Comparison of ENCODE assay signal across 17 cellular contexts in genomic region chr2:17272649-17273048, GRCh38.
DNase-seq lines count a peak whose midpoint lies in the region; ATAC-seq and TF ChIP-seq lines count a peak whose summit lies in the region.
"Had no signal": no experiment of that assay in that cellular context is flagged by ENCODE, and none has a peak within 500 bp of the region (broad histone marks: within the 10 kb centered on the region; RNA-seq: fewer than 3 reads in every experiment).

No MANE protein-coding gene starts in this region.

- H3K36me3 ChIP-seq in CD8-positive, alpha-beta T cell (ENCODE audit: insufficient read depth, low read length) = no peaks in the 10 kb centered on the region
- H3K36me3 ChIP-seq: transverse colon had no signal

- no peaks in the 10 kb centered on the region for H3K4me1 ChIP-seq in CD8-positive, alpha-beta T cell (ENCODE audit: insufficient read depth, low read length)
- H3K4me1 ChIP-seq: transverse colon had no signal

- H3K36me3 Mint-ChIP-seq in CD8-positive, alpha-beta T cell = no peaks in the 10 kb centered on the region
- H3K36me3 Mint-ChIP-seq: activated CD4-positive, alpha-beta memory T cell treated with anti-CD3 and anti-CD28 coated beads for 36 hours; CD4-positive, CD25-positive, alpha-beta regulatory T cell had no signal

- no peak overlapping the region for H3K27ac Mint-ChIP-seq in CD8-positive, alpha-beta T cell
- H3K27ac Mint-ChIP-seq: activated CD4-positive, alpha-beta memory T cell treated with anti-CD3 and anti-CD28 coated beads for 36 hours; activated naive CD8-positive, alpha-beta T cell treated with anti-CD3 and anti-CD28 coated beads, Interleukin-2, amount 50 U/mL, for 24 hours; activated T-cell treated with anti-CD3 and anti-CD28 coated beads, Interleukin-2, amount 50 U/mL, for 72 hours; effector memory CD8-positive, alpha-beta T cell had no signal

- DNase-seq in activated CD4-positive, alpha-beta T cell treated with anti-CD3 and anti-CD28 coated beads for 48 hours = no peak
- no peak for DNase-seq in cerebellar nuclear complex (lab: John Stamatoyannopoulos, UW)
- DNase-seq in CD8-positive, alpha-beta T cell = no peak
- no peak for DNase-seq in stimulated activated CD4-positive, alpha-beta T cell treated with anti-CD3 and anti-CD28 coated beads, Interleukin-2, amount 100 ng/mL, for 24 hours
- DNase-seq: activated CD4-positive, alpha-beta memory T cell treated with anti-CD3 and anti-CD28 coated beads for 36 hours; activated naive CD8-positive, alpha-beta T cell treated with anti-CD3 and anti-CD28 coated beads, Interleukin-2, amount 50 U/mL, for 24 hours; activated T-cell treated with anti-CD3 and anti-CD28 coated beads, Interleukin-2, amount 50 U/mL, for 72 hours; CD4-positive, CD25-positive, alpha-beta regulatory T cell; effector memory CD8-positive, alpha-beta T cell; left colon; occipital lobe; stimulated activated CD4-positive, alpha-beta T cell treated with anti-CD3 and anti-CD28 coated beads, Interleukin-4, amount 100 ng/mL, for 24 hours; transverse colon had no signal

- no peaks in the 10 kb centered on the region for H3K9me3 ChIP-seq in CD8-positive, alpha-beta T cell (ENCODE audit: low read length)
- H3K9me3 ChIP-seq: transverse colon had no signal

- no peaks in the 10 kb centered on the region for H3K27me3 ChIP-seq in CD8-positive, alpha-beta T cell (ENCODE audit: insufficient read depth, low read length)
- H3K27me3 ChIP-seq: transverse colon had no signal

- no peak for TF ChIP-seq CTCF in CD8-positive, alpha-beta T cell (IDR thresholded peaks at IDR 0.05)

- H3K27me3 Mint-ChIP-seq in CD8-positive, alpha-beta T cell (ENCODE audit: low read depth) = no peaks in the 10 kb centered on the region
- H3K27me3 Mint-ChIP-seq: activated CD4-positive, alpha-beta memory T cell treated with anti-CD3 and anti-CD28 coated beads for 36 hours; activated naive CD8-positive, alpha-beta T cell treated with anti-CD3 and anti-CD28 coated beads, Interleukin-2, amount 50 U/mL, for 24 hours; CD4-positive, CD25-positive, alpha-beta regulatory T cell; effector memory CD8-positive, alpha-beta T cell had no signal

- H3K4me1 Mint-ChIP-seq in CD8-positive, alpha-beta T cell (ENCODE audit: low read depth) = no peaks in the 10 kb centered on the region
- H3K4me1 Mint-ChIP-seq: activated naive CD8-positive, alpha-beta T cell treated with anti-CD3 and anti-CD28 coated beads, Interleukin-2, amount 50 U/mL, for 24 hours; CD4-positive, CD25-positive, alpha-beta regulatory T cell had no signal

- CTCF ChIA-PET in CD8-positive, alpha-beta T cell (lab: Charles Lee) = interaction anchor here (0.6 kb wide), 1 partner anchor 1130 kb away, joined by 3 read pairs; no protein-coding TSS in a partner anchor

- no peak overlapping the region for H3K27ac ChIP-seq in CD8-positive, alpha-beta T cell (ENCODE audit: low read depth, low read length)
- H3K27ac ChIP-seq: transverse colon had no signal

- peaks cover 13% of the 10 kb centered on the region for H3K9me3 Mint-ChIP-seq in CD8-positive, alpha-beta T cell
- H3K9me3 Mint-ChIP-seq: activated CD4-positive, alpha-beta memory T cell treated with anti-CD3 and anti-CD28 coated beads for 36 hours had no signal

- H3K4me3 ChIP-seq in CD8-positive, alpha-beta T cell (ENCODE audit: low read depth, low read length) = no peak overlapping the region
- H3K4me3 ChIP-seq: transverse colon had no signal

- intact Hi-C loops in CD8-positive, alpha-beta T cell (cut with DNase I, micrococcal nuclease) = no loop called here

- POLR2A ChIA-PET in CD8-positive, alpha-beta T cell (lab: Charles Lee) = no interaction called here

- ATAC-seq in GM18499 (IDR thresholded peaks at IDR 0.05; ENCODE audit: insufficient read depth, unreplicated experiment) = peak; percentile 40
- ATAC-seq in GM19455 (IDR thresholded peaks at IDR 0.05; ENCODE audit: unreplicated experiment) = peak; percentile 77
- peak; percentile 72 for ATAC-seq in HG02870 (IDR thresholded peaks at IDR 0.05; ENCODE audit: unreplicated experiment)
- ATAC-seq in HG03521 (IDR thresholded peaks at IDR 0.05; ENCODE audit: unreplicated experiment) = peak; percentile 56
- ATAC-seq in CD8-positive, alpha-beta T cell = no peak
- ATAC-seq: activated naive CD8-positive, alpha-beta T cell treated with anti-CD3 and anti-CD28 coated beads, Interleukin-2, amount 50 U/mL, for 24 hours; activated T-cell treated with anti-CD3 and anti-CD28 coated beads, Interleukin-2, amount 50 U/mL, for 72 hours; effector memory CD8-positive, alpha-beta T cell; left colon had no signal

- no peak overlapping the region for H3K4me3 Mint-ChIP-seq in CD8-positive, alpha-beta T cell
- H3K4me3 Mint-ChIP-seq: activated CD4-positive, alpha-beta memory T cell treated with anti-CD3 and anti-CD28 coated beads for 36 hours; activated naive CD8-positive, alpha-beta T cell treated with anti-CD3 and anti-CD28 coated beads, Interleukin-2, amount 50 U/mL, for 24 hours; activated T-cell treated with anti-CD3 and anti-CD28 coated beads, Interleukin-2, amount 50 U/mL, for 72 hours; CD4-positive, CD25-positive, alpha-beta regulatory T cell; effector memory CD8-positive, alpha-beta T cell had no signal
